ENCODE assay signal across 2 cellular contexts in genomic region chr5:170135796-170136490, GRCh38.
TF ChIP-seq lines count a peak whose summit lies in the region.

No MANE protein-coding gene starts in this region.

TF ChIP-seq in GM23338, 12 proteins besides CTCF, POLR2A, EP300 and RAD21 (continued from another document):
- TF ChIP-seq ETS1 (IDR thresholded peaks at IDR 0.05) = no peak
- no peak for TF ChIP-seq ZNF462 (CRISPR knock-in tag; IDR thresholded peaks at IDR 0.05)
- no peak for TF ChIP-seq CREB1 (CRISPR knock-in tag; IDR thresholded peaks at IDR 0.05; ENCODE audit: low read depth)
- TF ChIP-seq REST (IDR thresholded peaks at IDR 0.05; ENCODE audit: unreplicated experiment) = no peak
- no peak for TF ChIP-seq ZNF114 (CRISPR knock-in tag; IDR thresholded peaks at IDR 0.05)
- no peak for TF ChIP-seq JUNB (IDR thresholded peaks at IDR 0.05; ENCODE audit: unreplicated experiment)
- TF ChIP-seq STAT1 (IDR thresholded peaks at IDR 0.05; ENCODE audit: unreplicated experiment) = no peak
- no peak for TF ChIP-seq POLR2AphosphoS5 (IDR thresholded peaks at IDR 0.05; ENCODE audit: low read depth)
TF ChIP-seq in GM23338: peak in this region for 0.

TF ChIP-seq in SK-N-SH, 30 proteins besides CTCF, POLR2A, EP300 and RAD21 (continued from another document):
- TF ChIP-seq NFIC (IDR thresholded peaks at IDR 0.05; ENCODE audit: borderline replicate concordance) (no peak), USF2 (IDR thresholded peaks at IDR 0.05; ENCODE audit: borderline replicate concordance, low read depth, low read length) (no peak), PBX3 (IDR thresholded peaks at IDR 0.05) (no peak), NRF1 (IDR thresholded peaks at IDR 0.05; ENCODE audit: low read depth, low read length) (no peak), TAF1 (IDR thresholded peaks at IDR 0.05; ENCODE audit: borderline replicate concordance, low read depth, low read length) (no peak), POLR2AphosphoS5 (IDR thresholded peaks at IDR 0.05; ENCODE audit: low read depth, low read length) (no peak), ZBTB33 (IDR thresholded peaks at IDR 0.05; ENCODE audit: borderline replicate concordance, low read depth) (no peak), EZH2phosphoT487 (IDR thresholded peaks at IDR 0.05; ENCODE audit: borderline replicate concordance, low read depth) (no peak), SIN3A (IDR thresholded peaks at IDR 0.05; ENCODE audit: borderline replicate concordance, low read depth, low read length) (no peak), REST (IDR thresholded peaks at IDR 0.05; ENCODE audit: low read depth, low read length) (no peak), FOSL2 (IDR thresholded peaks at IDR 0.05; ENCODE audit: borderline replicate concordance, low read depth) (no peak)
